17 cellular contexts compared by ENCODE assay signal in the genomic region with DNA sequence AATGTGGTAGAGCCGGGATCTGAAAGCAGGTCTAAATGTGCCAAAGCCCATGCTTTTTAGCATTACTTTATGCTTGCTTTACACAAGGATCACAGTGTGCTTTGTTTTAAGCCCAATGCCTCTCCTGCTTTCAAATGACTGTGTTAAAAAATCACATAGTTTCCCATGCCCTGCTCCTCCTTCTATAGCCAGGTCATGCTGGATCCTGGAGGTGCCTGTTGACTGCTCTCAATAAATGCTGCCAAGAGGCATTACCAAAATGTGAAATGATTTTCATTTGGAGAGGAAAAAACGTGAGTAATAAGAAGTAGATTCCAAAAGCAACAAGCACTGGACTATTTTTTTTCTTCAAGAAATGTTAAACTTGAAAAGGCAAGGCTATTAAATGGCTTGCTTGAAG.
DNase-seq lines count a peak whose midpoint lies in the region; ATAC-seq and TF ChIP-seq lines count a peak whose summit lies in the region.
"Had no signal": no experiment of that assay in that cellular context is flagged by ENCODE, and none has a peak within 500 bp of the region (broad histone marks: within the 10 kb centered on the region; RNA-seq: fewer than 3 reads in every experiment).

No MANE protein-coding gene starts in this region.

- WGBS in esophagus muscularis mucosa = 29% methylated on average over 2 of the region's 2 CpGs

- TF ChIP-seq CTCF in esophagus muscularis mucosa (IDR thresholded peaks at IDR 0.05) (no peak), tibial artery (IDR thresholded peaks at IDR 0.05) (no peak)

- H3K27me3 ChIP-seq in esophagus muscularis mucosa = no peaks in the 10 kb centered on the region
- no peaks in the 10 kb centered on the region for H3K27me3 ChIP-seq in tibial artery
- H3K27me3 ChIP-seq: adrenal gland, BE2C, testis had no signal

- no peaks in the 10 kb centered on the region for H3K36me3 ChIP-seq in esophagus muscularis mucosa
- H3K36me3 ChIP-seq in tibial artery = no peaks in the 10 kb centered on the region
- H3K36me3 ChIP-seq: adrenal gland, BE2C had no signal

- no peak for TF ChIP-seq EP300 in esophagus muscularis mucosa (IDR thresholded peaks at IDR 0.05)

- ATAC-seq in left ventricle myocardium superior (peak; percentile 70), HG02798 (IDR thresholded peaks at IDR 0.05; ENCODE audit: poor library complexity, unreplicated experiment) (no peak)

- intact Hi-C loops in esophagus muscularis mucosa (cut with DNase I) (no loop called here), left ventricle myocardium superior (cut with micrococcal nuclease) (no loop called here), tibial artery (cut with DNase I; ENCODE audit: low total_unique reads) (loop anchor here (10.0 kb wide), 1 partner anchor 51 kb away; no protein-coding TSS in a partner anchor)

- H3K4me1 ChIP-seq in esophagus muscularis mucosa (peaks cover 0 to 58% (median 42%) of the 10 kb centered on the region in 4 donors), tibial artery (peaks cover 0 to 90% (median 40%) of the 10 kb centered on the region in 4 donors)
- H3K4me1 ChIP-seq: adrenal gland, Caco-2 had no signal

- H3K9me3 ChIP-seq in esophagus muscularis mucosa (no peaks in the 10 kb centered on the region), tibial artery (no peaks in the 10 kb centered on the region)
- H3K9me3 ChIP-seq: adrenal gland, BE2C, Caco-2, testis had no signal

- peak; percentile 56 for DNase-seq in HS-27A (ENCODE audit: low read depth)
- peak; percentile 62 for DNase-seq in esophagus muscularis mucosa (ENCODE audit: extremely low spot score)
- DNase-seq in left ventricle myocardium superior = no peak
- peak; percentile 39 to 76 for DNase-seq in tibial artery
- no peak for DNase-seq in NCI-H748 (lab: John Stamatoyannopoulos, UW; ENCODE audit: unreplicated experiment)
- DNase-seq in stimulated activated CD8-positive, alpha-beta memory T cell treated with anti-CD3 and anti-CD28 coated beads, Interleukin-4, amount 100 ng/mL, for 48 hours = no peak
- no peak for DNase-seq in activated CD4-positive, alpha-beta T cell treated with anti-CD3 and anti-CD28 coated beads, Interleukin-2, amount 50 U/mL, for 48 hours
- DNase-seq: activated CD4-positive, alpha-beta T cell treated with anti-CD3 and anti-CD28 coated beads for 48 hours; adrenal gland; BE2C; Caco-2; GOT3; NCI-H526; SHP77 treated with DMSO at 0.1 percent for 48 hours; stimulated activated CD4-positive, alpha-beta T cell treated with anti-CD3 and anti-CD28 coated beads, Interleukin-15, amount 100 ng/mL, for 24 hours; testis had no signal

- H3K4me3 ChIP-seq in esophagus muscularis mucosa (no peak overlapping the region), tibial artery (no peak overlapping the region)
- H3K4me3 ChIP-seq: adrenal gland, testis had no signal

- H3K27ac ChIP-seq in esophagus muscularis mucosa (replicated peaks in 1 of 4) (peak overlapping the region; percentile 38 to 70 (median 52)), tibial artery (peak overlapping the region; percentile 69 to 85)
- H3K27ac ChIP-seq: adrenal gland had no signal

- TF ChIP-seq POLR2A in esophagus muscularis mucosa (IDR thresholded peaks at IDR 0.05; ENCODE audit: low read depth) = no peak

Comparison
In these comparisons a context has a peak if more than half of its experiments do, and no peak if none do; other contexts are left out.
1. DNase-seq: peak in HS-27A (single experiment), esophagus muscularis mucosa (single experiment) and tibial artery (2 of 2); none in left ventricle myocardium superior (single experiment), NCI-H748 (single experiment), stimulated activated CD8-positive, alpha-beta memory T cell treated with anti-CD3 and anti-CD28 coated beads, Interleukin-4, amount 100 ng/mL, for 48 hours (single experiment) and activated CD4-positive, alpha-beta T cell treated with anti-CD3 and anti-CD28 coated beads, Interleukin-2, amount 50 U/mL, for 48 hours (0 of 2).